12 cellular contexts compared by ENCODE assay signal in the genomic region with DNA sequence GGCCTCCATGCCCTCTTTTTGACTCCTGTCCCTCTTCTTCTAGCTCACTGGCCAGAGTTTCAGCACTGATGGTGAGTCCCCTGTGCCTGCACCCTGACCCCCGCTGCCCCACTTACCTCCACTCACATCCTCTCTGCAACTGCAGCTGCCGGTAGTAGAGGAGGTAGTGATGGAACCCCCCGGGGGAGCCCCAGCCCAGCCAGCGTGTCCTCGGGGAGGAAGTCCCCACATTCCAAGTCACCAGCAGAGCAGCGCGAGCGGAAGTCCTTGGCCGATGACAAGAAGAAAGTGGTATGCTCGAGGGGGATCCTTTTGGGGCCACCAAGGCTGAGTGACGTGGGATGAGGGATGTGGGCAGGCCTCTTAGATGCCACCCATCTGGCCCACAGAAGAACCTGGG.
A peak's percentile ranks its signal among the peaks of the same experiment; 100 is the strongest.
DNase-seq lines count a peak whose midpoint lies in the region; ATAC-seq and TF ChIP-seq lines count a peak whose summit lies in the region.
"Had no signal": no experiment of that assay in that cellular context is flagged by ENCODE, and none has a peak within 500 bp of the region (broad histone marks: within the 10 kb centered on the region; RNA-seq: fewer than 3 reads in every experiment).

No MANE protein-coding gene starts in this region.

- ATAC-seq in HG02610 (IDR thresholded peaks at IDR 0.05; ENCODE audit: unreplicated experiment) (peak; percentile 62), memory B cell (ENCODE audit: low read depth) (peak; percentile 58), HG02759 (IDR thresholded peaks at IDR 0.05; ENCODE audit: unreplicated experiment) (no peak)
- ATAC-seq: HepG2 had no signal

- no peaks in the 10 kb centered on the region for H3K9me3 Mint-ChIP-seq in memory B cell

- peaks cover 18% of the 10 kb centered on the region for H3K4me1 Mint-ChIP-seq in memory B cell

- no peak overlapping the region for H3K27ac Mint-ChIP-seq in memory B cell
- H3K27ac Mint-ChIP-seq: CD4-positive, CD25-positive, alpha-beta regulatory T cell; H9 had no signal

- no peak overlapping the region for H3K4me3 ChIP-seq in GM12865 (ENCODE audit: low read depth, low read length)

- no peaks in the 10 kb centered on the region for H3K27me3 Mint-ChIP-seq in memory B cell
- H3K27me3 Mint-ChIP-seq: CD4-positive, CD25-positive, alpha-beta regulatory T cell had no signal

- H3K4me3 Mint-ChIP-seq in memory B cell = no peak overlapping the region
- H3K4me3 Mint-ChIP-seq: CD4-positive, CD25-positive, alpha-beta regulatory T cell; H9 had no signal

- peak; percentile 72 for DNase-seq in GM12865 (ENCODE audit: low read depth)
- no peak for DNase-seq in memory B cell (ENCODE audit: low spot score in 2 of 2)
- DNase-seq in NCI-H1105 (lab: John Stamatoyannopoulos, UW) = no peak
- no peak for DNase-seq in activated CD4-positive, alpha-beta T cell treated with anti-CD3 and anti-CD28 coated beads for 48 hours
- no peak for DNase-seq in medulla oblongata (ENCODE audit: extremely low spot score)
- DNase-seq: CD4-positive, CD25-positive, alpha-beta regulatory T cell; DMS53; GOT3; H9 had no signal

- TF ChIP-seq CTCF in GM12865 (IDR thresholded peaks at IDR 0.05; ENCODE audit: insufficient read depth, low read depth, low read length, missing control alignments) = no peak

- H3K36me3 Mint-ChIP-seq in memory B cell = peaks cover 45% of the 10 kb centered on the region
